In genomic region chr6:28104392-28105250, GRCh38 we compare ENCODE assay signal across 8 cellular contexts. TPM values are rescaled to one million over a fixed set of nuclear protein-coding genes. Genes with fewer than 3 reads are reported as not detected.
A peak's percentile ranks its signal among the peaks of the same experiment; 100 is the strongest.
DNase-seq lines count a peak whose midpoint lies in the region; ATAC-seq and TF ChIP-seq lines count a peak whose summit lies in the region.

No MANE protein-coding gene starts in this region.

- H3K4me3 ChIP-seq in astrocyte of the spinal cord (ENCODE audit: low read depth, low read length) = peak overlapping the region; percentile 68

- DNase-seq in NCI-H187 (lab: John Stamatoyannopoulos, UW) = peak; percentile 16 to 45
- DNase-seq in T-helper 9 cell = peak; percentile 69
- DNase-seq in astrocyte of the spinal cord (ENCODE audit: low read depth, low spot score) = peak; percentile 79
- DNase-seq in iPS DF 4.7 (ENCODE audit: extremely low read depth, low spot score) = peak; percentile 25
- peak; percentile 85 for DNase-seq in sciatic nerve (ENCODE audit: low spot score)
- no peak for DNase-seq in NCI-H1048 (lab: John Stamatoyannopoulos, UW)

- intact Hi-C loops in sciatic nerve (cut with DNase I) = no loop called here

- TF ChIP-seq CTCF in astrocyte of the spinal cord (IDR thresholded peaks at IDR 0.05; ENCODE audit: low read depth, low read length) = peak; percentile 69

- in situ Hi-C loops in astrocyte of the spinal cord (cut with HindIII; ENCODE audit: low sequenced_read_pairs) = no loop called here

- ATAC-seq in GM18499 (IDR thresholded peaks at IDR 0.05; ENCODE audit: insufficient read depth, unreplicated experiment) (peak; percentile 86), HG02884 (IDR thresholded peaks at IDR 0.05; ENCODE audit: unreplicated experiment) (peak; percentile 100), sciatic nerve (peak; percentile 98)

RNA-seq across cellular contexts. Expression of gene ZSCAN16, which starts 19.8 kb away (rescaled TPM):
- total RNA-seq in sciatic nerve = 4.1 TPM

RNA-seq across cellular contexts. Expression of gene ZNF165, which starts 24.3 kb away (rescaled TPM):
- total RNA-seq in sciatic nerve = 1.2 TPM

RNA-seq across cellular contexts. Expression of gene ZKSCAN8, which starts 37.1 kb away (rescaled TPM):
- 31.9 TPM for total RNA-seq in sciatic nerve
